In the genomic region with DNA sequence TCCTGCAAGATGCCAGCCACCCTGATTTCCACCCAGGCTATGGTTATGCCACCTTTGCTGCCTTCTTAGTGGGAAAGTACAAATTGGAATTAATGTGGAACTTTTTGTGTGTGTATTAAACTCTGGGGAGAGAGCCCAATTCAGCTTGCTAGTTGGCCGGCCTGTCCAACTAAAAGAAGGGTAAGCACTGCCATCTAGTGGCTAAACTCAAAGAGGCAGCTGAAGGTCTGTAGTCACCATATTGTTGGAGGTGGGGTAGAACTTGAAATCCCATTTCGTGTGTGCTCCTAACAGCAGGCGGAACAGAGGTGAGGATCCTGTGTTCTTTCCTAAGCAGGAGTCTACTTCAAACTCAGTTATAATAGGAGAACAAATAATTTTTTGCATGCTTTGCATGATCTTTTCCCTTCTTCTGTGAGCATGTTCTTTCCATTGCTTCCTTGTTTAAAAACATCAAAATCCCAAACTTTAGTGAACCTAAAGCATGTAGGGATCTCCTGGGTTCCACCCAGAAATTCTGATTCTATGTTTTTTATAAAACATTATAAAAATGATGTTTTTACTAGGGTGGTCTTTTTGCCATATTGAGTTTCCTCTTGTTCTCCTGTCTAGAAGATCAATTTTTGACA, we compare ENCODE assay signal across 8 cellular contexts.
DNase-seq lines count a peak whose midpoint lies in the region; ATAC-seq lines count a peak whose summit lies in the region.

No MANE protein-coding gene starts in this region.

- H3K4me1 Mint-ChIP-seq in activated CD4-positive, alpha-beta memory T cell treated with anti-CD3 and anti-CD28 coated beads, Interleukin-2, amount 10 ng/mL, durations not matched to agents 7 days and 5 days: peaks cover 28% of the 10 kb centered on the region

- peak; percentile 90 for DNase-seq in DMS79 treated with DMSO at 0.1 percent for 48 hours (lab: John Stamatoyannopoulos, UW)
- DNase-seq in NCI-H774 (lab: John Stamatoyannopoulos, UW): peak; percentile 60
- DNase-seq in activated CD4-positive, alpha-beta memory T cell treated with anti-CD3 and anti-CD28 coated beads, Interleukin-2, amount 10 ng/mL, durations not matched to agents 7 days and 5 days: peak; percentile 73
- DNase-seq in ecto neural progenitor cell (ENCODE audit: low spot score): peak; percentile 73
- peak; percentile 81 to 84 for DNase-seq in lung microvascular endothelial cell (ENCODE audit: low read depth in 2 of 2)
- peak; percentile 27 to 39 for DNase-seq in stimulated activated CD8-positive, alpha-beta memory T cell treated with anti-CD3 and anti-CD28 coated beads, Interleukin-2, amount 100 ng/mL, for 1 hour (ENCODE audit: low read depth in 2 of 2)

- peaks cover 81% of the 10 kb centered on the region for H3K36me3 Mint-ChIP-seq in activated CD4-positive, alpha-beta memory T cell treated with anti-CD3 and anti-CD28 coated beads, Interleukin-2, amount 10 ng/mL, durations not matched to agents 7 days and 5 days (ENCODE audit: low read depth)

- H3K27ac Mint-ChIP-seq in activated CD4-positive, alpha-beta memory T cell treated with anti-CD3 and anti-CD28 coated beads, Interleukin-2, amount 10 ng/mL, durations not matched to agents 7 days and 5 days: peak overlapping the region; percentile 47

- CTCF ChIA-PET in activated CD4-positive, alpha-beta memory T cell treated with anti-CD3 and anti-CD28 coated beads, Interleukin-2, amount 10 ng/mL, durations not matched to agents 7 days and 5 days (lab: Charles Lee): interaction anchor here (0.7 to 3.8 kb wide), 22 partner anchors 9 to 347 kb away, joined by 3 to 33 read pairs (median 4); a partner anchor contains a TSS

- POLR2A ChIA-PET in activated CD4-positive, alpha-beta memory T cell treated with anti-CD3 and anti-CD28 coated beads, Interleukin-2, amount 10 ng/mL, durations not matched to agents 7 days and 5 days (lab: Charles Lee): no interaction called here

- H3K9me3 Mint-ChIP-seq in activated CD4-positive, alpha-beta memory T cell treated with anti-CD3 and anti-CD28 coated beads, Interleukin-2, amount 10 ng/mL, durations not matched to agents 7 days and 5 days: no peaks in the 10 kb centered on the region

- no peak overlapping the region for H3K4me3 Mint-ChIP-seq in activated CD4-positive, alpha-beta memory T cell treated with anti-CD3 and anti-CD28 coated beads, Interleukin-2, amount 10 ng/mL, durations not matched to agents 7 days and 5 days

- ATAC-seq in HG03439 (IDR thresholded peaks at IDR 0.05; ENCODE audit: unreplicated experiment) (peak; percentile 43), GM19397 (IDR thresholded peaks at IDR 0.05; ENCODE audit: unreplicated experiment) (no peak)

- H3K27me3 Mint-ChIP-seq in activated CD4-positive, alpha-beta memory T cell treated with anti-CD3 and anti-CD28 coated beads, Interleukin-2, amount 10 ng/mL, durations not matched to agents 7 days and 5 days: no peaks in the 10 kb centered on the region

Comparison
In these comparisons a context has a peak if more than half of its experiments do, and no peak if none do; other contexts are left out.
1. DNase-seq: peak in every context shown above with its lines; median percentile 90 in DMS79 treated with DMSO at 0.1 percent for 48 hours; 82 in lung microvascular endothelial cell; 73 in activated CD4-positive, alpha-beta memory T cell treated with anti-CD3 and anti-CD28 coated beads, Interleukin-2, amount 10 ng/mL, durations not matched to agents 7 days and 5 days; 73 in ecto neural progenitor cell; 60 in NCI-H774; 33 in stimulated activated CD8-positive, alpha-beta memory T cell treated with anti-CD3 and anti-CD28 coated beads, Interleukin-2, amount 100 ng/mL, for 1 hour.